ENCODE assay signal across 32 cellular contexts in the genomic region with DNA sequence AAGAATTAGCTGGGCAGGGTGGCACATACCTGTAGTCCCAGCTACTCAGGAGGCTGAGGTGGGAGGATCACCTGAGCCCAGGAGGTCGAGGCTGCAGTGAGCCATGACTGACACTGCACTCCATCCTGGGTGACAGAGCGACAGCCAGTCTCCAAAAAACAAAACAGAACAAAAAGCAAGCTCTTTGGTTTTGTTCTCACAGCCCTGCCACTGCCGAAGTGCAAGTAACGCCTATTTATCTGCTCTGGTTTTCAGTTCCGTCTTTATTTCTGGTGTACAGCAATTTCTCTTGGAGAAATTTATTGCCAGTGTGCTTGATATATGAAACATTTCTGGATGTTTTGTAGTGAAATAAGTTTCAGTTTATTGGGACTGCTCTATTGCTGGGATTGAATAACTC.
"Had no signal": no experiment of that assay in that cellular context is flagged by ENCODE, and none has a peak within 500 bp of the region (broad histone marks: within the 10 kb centered on the region; RNA-seq: fewer than 3 reads in every experiment).

No MANE protein-coding gene starts in this region.

- H3K4me3 ChIP-seq: left ventricle myocardium inferior, lung, mucosa of descending colon, ovary, sigmoid colon, smooth muscle cell, stomach, thyroid gland, upper lobe of right lung had no signal

- H3K27ac ChIP-seq: epithelial cell of prostate, left ventricle myocardium inferior, ovary, sigmoid colon, stomach, thyroid gland, upper lobe of right lung, WERI-Rb-1 had no signal

- H3K9me3 ChIP-seq: left ventricle myocardium inferior, mucosa of descending colon, ovary, sigmoid colon, stomach, thyroid gland, upper lobe of right lung had no signal

- H3K27me3 ChIP-seq: ovary, sigmoid colon, stomach, thyroid gland, upper lobe of right lung had no signal

- H3K9me3 Mint-ChIP-seq: activated CD4-positive, alpha-beta memory T cell treated with anti-CD3 and anti-CD28 coated beads, Interleukin-2, amount 10 ng/mL, durations not matched to agents 7 days and 5 days; activated CD4-positive, alpha-beta T cell treated with anti-CD3 and anti-CD28 coated beads, Interleukin-2, amount 10 ng/mL, durations not matched to agents 7 days and 5 days; activated naive CD4-positive, alpha-beta T cell treated with anti-CD3 and anti-CD28 coated beads, Interleukin-2, amount 50 U/mL, for 24 hours; activated naive CD8-positive, alpha-beta T cell treated with anti-CD3 and anti-CD28 coated beads, Interleukin-2, amount 50 U/mL, for 24 hours; activated T-helper 2 cell treated with anti-CD3 and anti-CD28 coated beads, Interferon-gamma antibody, Interleukin-2, Interleukin-4, amounts not matched to agents 10 μg/mL and 5 μg/mL and 100 μg/mL, durations not matched to agents 14 hours and 24 hours and 36 hours; natural killer cell treated with Interleukin-12 subunit alpha and Interleukin-12 subunit beta and Interleukin-15 and Interleukin-18, amount 100 ng/mL, for 72 hours; stimulated activated memory B cell treated with anti-CD40 and anti-IgM and Interleukin-4, amounts not matched to agents 10 μg/mL and 1 μg/mL and 100 μg/mL, for 72 hours; T-helper 2 cell treated with Interferon-gamma antibody and Interleukin-4, amounts not matched to agents 5 μg/mL and 100 μg/mL, for 36 hours had no signal

- H3K36me3 ChIP-seq: ovary, sigmoid colon, thyroid gland had no signal

- H3K27me3 Mint-ChIP-seq: activated CD4-positive, alpha-beta memory T cell treated with anti-CD3 and anti-CD28 coated beads, Interleukin-2, amount 10 ng/mL, durations not matched to agents 7 days and 5 days; activated CD4-positive, alpha-beta T cell treated with anti-CD3 and anti-CD28 coated beads, Interleukin-2, amount 10 ng/mL, durations not matched to agents 7 days and 5 days; activated naive CD4-positive, alpha-beta T cell treated with anti-CD3 and anti-CD28 coated beads, Interleukin-2, amount 50 U/mL, for 24 hours; activated naive CD8-positive, alpha-beta T cell treated with anti-CD3 and anti-CD28 coated beads, Interleukin-2, amount 50 U/mL, for 24 hours; natural killer cell treated with Interleukin-12 subunit alpha and Interleukin-12 subunit beta and Interleukin-15 and Interleukin-18, amount 100 ng/mL, for 72 hours; progenitor cell of endocrine pancreas; stimulated activated memory B cell treated with anti-CD40 and anti-IgM and Interleukin-4, amounts not matched to agents 10 μg/mL and 1 μg/mL and 100 μg/mL, for 72 hours had no signal

- ATAC-seq: activated naive CD8-positive, alpha-beta T cell treated with anti-CD3 and anti-CD28 coated beads, Interleukin-2, amount 50 U/mL, for 24 hours; natural killer cell treated with Interleukin-12 subunit alpha and Interleukin-12 subunit beta and Interleukin-15 and Interleukin-18, amount 100 ng/mL, for 72 hours; stimulated activated memory B cell treated with anti-CD40 and anti-IgM and Interleukin-4, amounts not matched to agents 10 μg/mL and 1 μg/mL and 100 μg/mL, for 72 hours; upper lobe of right lung had no signal

- H3K4me3 Mint-ChIP-seq: activated CD4-positive, alpha-beta memory T cell treated with anti-CD3 and anti-CD28 coated beads, Interleukin-2, amount 10 ng/mL, durations not matched to agents 7 days and 5 days; activated CD4-positive, alpha-beta T cell treated with anti-CD3 and anti-CD28 coated beads, Interleukin-2, amount 10 ng/mL, durations not matched to agents 7 days and 5 days; activated naive CD4-positive, alpha-beta T cell treated with anti-CD3 and anti-CD28 coated beads, Interleukin-2, amount 50 U/mL, for 24 hours; activated naive CD8-positive, alpha-beta T cell treated with anti-CD3 and anti-CD28 coated beads, Interleukin-2, amount 50 U/mL, for 24 hours; natural killer cell treated with Interleukin-12 subunit alpha and Interleukin-12 subunit beta and Interleukin-15 and Interleukin-18, amount 100 ng/mL, for 72 hours; stimulated activated memory B cell treated with anti-CD40 and anti-IgM and Interleukin-4, amounts not matched to agents 10 μg/mL and 1 μg/mL and 100 μg/mL, for 72 hours; T-helper 2 cell treated with Interferon-gamma antibody and Interleukin-4, amounts not matched to agents 5 μg/mL and 100 μg/mL, for 36 hours had no signal

- H3K4me1 ChIP-seq: upper lobe of right lung had no signal

- H3K36me3 Mint-ChIP-seq: natural killer cell treated with Interleukin-12 subunit alpha and Interleukin-12 subunit beta and Interleukin-15 and Interleukin-18, amount 100 ng/mL, for 72 hours had no signal

- DNase-seq: activated CD4-positive, alpha-beta memory T cell treated with anti-CD3 and anti-CD28 coated beads, Interleukin-2, amount 10 ng/mL, durations not matched to agents 7 days and 5 days; activated CD4-positive, alpha-beta T cell treated with anti-CD3 and anti-CD28 coated beads, Interleukin-2, amount 10 ng/mL, durations not matched to agents 7 days and 5 days; activated CD4-positive, CD25-positive, alpha-beta regulatory T cell treated with anti-CD3 and anti-CD28 coated beads, Interleukin-2, amount 50 U/mL, for 72 hours; activated CD8-positive, alpha-beta memory T cell treated with anti-CD3 and anti-CD28 coated beads, Interleukin-2, amount 50 U/mL, for 48 hours; activated naive CD8-positive, alpha-beta T cell treated with anti-CD3 and anti-CD28 coated beads, Interleukin-2, amount 50 U/mL, for 24 hours; activated T-cell treated with anti-CD3 and anti-CD28 coated beads, Interleukin-2, amount 50 U/mL, for 48 hours; amygdala; caudate nucleus; glutamatergic neuron; left ventricle myocardium inferior; mesendoderm; mucosa of descending colon; ovary; retina; sigmoid colon; stimulated activated CD4-positive, alpha-beta T cell treated with anti-CD3 and anti-CD28 coated beads, Interleukin-1b, Interleukin-23, amount 100 ng/mL, for 48 hours; stimulated activated CD4-positive, alpha-beta T cell treated with anti-CD3 and anti-CD28 coated beads, Interleukin-4, amount 100 ng/mL, for 4 hours; stimulated activated CD8-positive, alpha-beta memory T cell treated with anti-CD3 and anti-CD28 coated beads, Interleukin-4, amount 100 ng/mL, for 48 hours; stomach; T-helper 1 cell; thyroid gland; upper lobe of right lung; WERI-Rb-1 had no signal
